ENCODE assay signal across 29 cellular contexts in genomic region chr7:106033735-106034134, GRCh38.
"Had no signal": no experiment of that assay in that cellular context is flagged by ENCODE, and none has a peak within 500 bp of the region (broad histone marks: within the 10 kb centered on the region; RNA-seq: fewer than 3 reads in every experiment).

No MANE protein-coding gene starts in this region.

- H3K4me3 Mint-ChIP-seq: stimulated activated effector memory CD8-positive, alpha-beta T cell treated with anti-CD3 and anti-CD28 coated beads, Interleukin-12 subunit alpha, Interleukin-12 subunit beta, amount 100 ng/mL, for 72 hours; stimulated activated memory B cell treated with anti-CD40 and anti-IgM and Interleukin-4, amounts not matched to agents 10 μg/mL and 1 μg/mL and 100 μg/mL, for 72 hours; stimulated activated naive B cell treated with anti-CD40 and anti-IgM and Interleukin-4, amounts not matched to agents 10 μg/mL and 1 μg/mL and 100 μg/mL, for 72 hours; stimulated activated naive CD8-positive, alpha-beta T cell treated with anti-CD3 and anti-CD28 coated beads, Interleukin-15, amount 100 ng/mL, for 72 hours; stimulated activated naive CD8-positive, alpha-beta T cell treated with anti-CD3 and anti-CD28 coated beads, Interleukin-15, Interleukin-2, amounts not matched to agents 100 ng/mL and 50 ng/mL, for 24 hours; type B pancreatic cell had no signal

- H3K36me3 ChIP-seq: stomach, suprapubic skin, thoracic aorta, thyroid gland, tibial artery, tibial nerve, transverse colon, upper lobe of left lung, upper lobe of right lung, uterus, vagina had no signal

- ATAC-seq: stimulated activated effector memory CD8-positive, alpha-beta T cell treated with anti-CD3 and anti-CD28 coated beads, Interleukin-12 subunit alpha, Interleukin-12 subunit beta, amount 100 ng/mL, for 72 hours; stimulated activated memory B cell treated with anti-CD40 and anti-IgM and Interleukin-4, amounts not matched to agents 10 μg/mL and 1 μg/mL and 100 μg/mL, for 72 hours; stimulated activated naive B cell treated with anti-CD40 and anti-IgM and Interleukin-4, amounts not matched to agents 10 μg/mL and 1 μg/mL and 100 μg/mL, for 72 hours; stimulated activated naive CD8-positive, alpha-beta T cell treated with anti-CD3 and anti-CD28 coated beads, Interleukin-15, amount 100 ng/mL, for 72 hours; stimulated activated naive CD8-positive, alpha-beta T cell treated with anti-CD3 and anti-CD28 coated beads, Interleukin-15, Interleukin-2, amounts not matched to agents 100 U/mL and 50 U/mL, for 24 hours; upper lobe of right lung had no signal

- H3K27me3 Mint-ChIP-seq: stimulated activated naive B cell treated with anti-CD40 and anti-IgM and Interleukin-4, amounts not matched to agents 10 μg/mL and 1 μg/mL and 100 μg/mL, for 72 hours had no signal

- H3K36me3 Mint-ChIP-seq: stimulated activated effector memory CD8-positive, alpha-beta T cell treated with anti-CD3 and anti-CD28 coated beads, Interleukin-12 subunit alpha, Interleukin-12 subunit beta, amount 100 ng/mL, for 72 hours; stimulated activated memory B cell treated with anti-CD40 and anti-IgM and Interleukin-4, amounts not matched to agents 10 μg/mL and 1 μg/mL and 100 μg/mL, for 72 hours; type B pancreatic cell had no signal

- H3K27ac ChIP-seq: stomach, suprapubic skin, testis, thoracic aorta, thyroid gland, tibial artery, tibial nerve, transverse colon, upper lobe of left lung, upper lobe of right lung, uterus, vagina had no signal

- FAIRE-seq: urothelium cell line had no signal

- DNase-seq: stimulated activated CD4-positive, alpha-beta T cell treated with anti-CD3 and anti-CD28 coated beads, Interleukin-2, amount 100 ng/mL, for 48 hours; stimulated activated CD4-positive, alpha-beta T cell treated with anti-CD3 and anti-CD28 coated beads, Interleukin-4, amount 100 ng/mL, for 1 hour; stimulated activated CD4-positive, alpha-beta T cell treated with anti-CD3 and anti-CD28 coated beads, Interleukin-4, amount 100 ng/mL, for 24 hours; stimulated activated CD4-positive, alpha-beta T cell treated with anti-CD3 and anti-CD28 coated beads, Interleukin-4, amount 100 ng/mL, for 4 hours; stimulated activated CD8-positive, alpha-beta memory T cell treated with anti-CD3 and anti-CD28 coated beads, Interleukin-4, amount 100 ng/mL, for 48 hours; stimulated activated naive B cell treated with anti-CD40 and anti-IgM and Interleukin-4, amounts not matched to agents 10 μg/mL and 1 μg/mL and 100 μg/mL, for 72 hours; stimulated activated naive CD4-positive, alpha-beta T cell; stimulated activated naive CD4-positive, alpha-beta T cell treated with Interleukin-2 at 50 U/mL for 16 hours; stimulated activated naive CD8-positive, alpha-beta T cell treated with anti-CD3 and anti-CD28 coated beads, Interleukin-15, amount 100 ng/mL, for 72 hours; stimulated activated naive CD8-positive, alpha-beta T cell treated with anti-CD3 and anti-CD28 coated beads, Interleukin-15, Interleukin-2, amounts not matched to agents 100 U/mL and 50 U/mL, for 24 hours; stomach; substantia nigra; testis; thyroid gland; tibial artery; transverse colon; trophoblast cell; upper lobe of left lung; upper lobe of right lung; uterus had no signal

- H3K4me3 ChIP-seq: stomach, suprapubic skin, testis, thoracic aorta, thyroid gland, tibial artery, tibial nerve, transverse colon, upper lobe of left lung, upper lobe of right lung, uterus, vagina had no signal

- H3K9me3 Mint-ChIP-seq: stimulated activated effector memory CD8-positive, alpha-beta T cell treated with anti-CD3 and anti-CD28 coated beads, Interleukin-12 subunit alpha, Interleukin-12 subunit beta, amount 100 ng/mL, for 72 hours; stimulated activated memory B cell treated with anti-CD40 and anti-IgM and Interleukin-4, amounts not matched to agents 10 μg/mL and 1 μg/mL and 100 μg/mL, for 72 hours; stimulated activated naive B cell treated with anti-CD40 and anti-IgM and Interleukin-4, amounts not matched to agents 10 μg/mL and 1 μg/mL and 100 μg/mL, for 72 hours; stimulated activated naive CD8-positive, alpha-beta T cell treated with anti-CD3 and anti-CD28 coated beads, Interleukin-15, Interleukin-2, amounts not matched to agents 100 ng/mL and 50 ng/mL, for 24 hours; type B pancreatic cell had no signal

- H3K27me3 ChIP-seq: stomach, suprapubic skin, testis, thyroid gland, tibial artery, tibial nerve, transverse colon, upper lobe of left lung, upper lobe of right lung, uterus, vagina had no signal

- H3K9me3 ChIP-seq: suprapubic skin, testis, thoracic aorta, thyroid gland, tibial artery, transverse colon, upper lobe of right lung, uterus, vagina had no signal

- H3K4me1 ChIP-seq: suprapubic skin, testis, thyroid gland, upper lobe of right lung had no signal
